8 cellular contexts compared by ENCODE assay signal in the genomic region with DNA sequence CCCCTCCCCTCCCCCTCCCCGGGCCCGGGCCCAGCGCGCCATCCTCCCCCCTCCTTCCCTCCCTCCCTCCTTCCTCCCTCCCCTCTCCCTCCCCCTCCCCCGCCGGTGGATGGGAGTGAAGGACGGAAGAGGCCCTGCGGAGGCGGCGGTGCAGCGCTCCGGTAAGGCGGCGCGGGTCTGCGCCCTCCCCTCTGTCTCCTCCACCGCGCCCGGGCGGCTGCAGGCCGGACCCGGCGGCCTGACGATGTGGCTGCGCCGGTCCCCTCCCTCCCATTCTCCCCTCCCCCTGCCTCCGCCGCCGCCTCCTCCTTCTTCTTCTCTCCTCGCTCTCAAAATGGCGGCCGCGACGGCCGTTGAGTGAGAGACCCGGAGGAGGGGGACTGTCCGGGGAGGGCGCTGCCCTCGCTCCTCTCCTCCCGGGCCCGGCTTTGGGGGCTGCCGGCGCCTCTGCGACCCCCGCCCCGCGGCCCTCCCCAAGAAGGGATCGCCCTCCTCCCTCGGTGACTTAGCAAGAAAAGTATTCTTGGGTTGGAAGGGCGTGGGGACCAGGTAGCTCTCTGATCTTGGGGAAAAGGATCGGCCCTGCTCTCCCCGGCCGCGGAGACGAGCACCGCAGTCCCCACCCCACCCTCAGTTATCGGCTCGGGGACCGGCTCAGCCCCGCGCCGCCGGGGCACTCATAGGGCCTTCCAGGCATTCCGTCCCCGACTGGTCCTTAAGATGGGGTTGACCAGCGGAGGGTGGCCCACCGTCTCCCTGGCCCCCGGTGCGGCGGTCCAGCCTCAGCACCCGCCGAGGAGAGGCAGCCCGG. TPM values are rescaled to one million over a fixed set of nuclear protein-coding genes. Genes with fewer than 3 reads are reported as not detected.
DNase-seq lines count a peak whose midpoint lies in the region; ATAC-seq and TF ChIP-seq lines count a peak whose summit lies in the region.

No MANE protein-coding gene starts in this region.

- POLR2A ChIA-PET in A673 (lab: Charles Lee; ENCODE audit: low non-redundant PET): interaction anchor here (0.7 kb wide), 1 partner anchor 1678 kb away, joined by 7 read pairs; no protein-coding TSS in a partner anchor

- TF ChIP-seq POLR2A in lower leg skin (IDR thresholded peaks at IDR 0.05): no peak

- H3K4me3 ChIP-seq in A673 (ENCODE audit: low read depth, low read length, poor library complexity, severe bottlenecking) (peak overlapping the region; percentile 97), lower leg skin (ENCODE audit: low read depth, poor library complexity, severe bottlenecking) (peak overlapping the region; percentile 83)

- no peak for TF ChIP-seq CTCF in A673 (conservative IDR thresholded peaks at IDR 0.05; ENCODE audit: low read depth, low read length)
- no peak for TF ChIP-seq CTCF in lower leg skin (IDR thresholded peaks at IDR 0.05)

- no peaks in the 10 kb centered on the region for H3K36me3 ChIP-seq in A673 (ENCODE audit: insufficient read depth, low read length, poor library complexity, severe bottlenecking)

- intact Hi-C loops in A673 (cut with micrococcal nuclease; ENCODE audit: unreplicated experiment) (loop anchor here (2.0 to 10.0 kb wide), 3 partner anchors 79 to 197 kb away; partner anchors contain the start of gene METTL16), lower leg skin (cut with DNase I; ENCODE audit: low total_unique reads) (no loop called here)

- ATAC-seq in GM18867 (IDR thresholded peaks at IDR 0.05; ENCODE audit: unreplicated experiment) (peak; percentile 42), HG03103 (IDR thresholded peaks at IDR 0.05; ENCODE audit: low read depth, unreplicated experiment) (peak; percentile 38)

- peak; percentile 89 for DNase-seq in A673 (ENCODE audit: low spot score)
- peak; percentile 29 to 81 for DNase-seq in NCI-H526 (lab: John Stamatoyannopoulos, UW)
- DNase-seq in activated CD4-positive, alpha-beta T cell treated with anti-CD3 and anti-CD28 coated beads, Interleukin-2, amount 50 U/mL, for 48 hours: peak; percentile 82 to 84
- DNase-seq in dermis microvascular lymphatic vessel endothelial cell (ENCODE audit: low read depth in 2 of 2): peak; percentile 34 to 80
- DNase-seq in lower leg skin (ENCODE audit: low spot score in 2 of 2): peak; percentile 79 to 96
- DNase-seq in stimulated activated CD4-positive, alpha-beta T cell treated with anti-CD3 and anti-CD28 coated beads, Interleukin-4, amount 100 ng/mL, for 48 hours (ENCODE audit: low read depth in 2 of 2): peak; percentile 77 to 79

- H3K27ac ChIP-seq in A673 (ENCODE audit: low read depth, low read length, poor library complexity, severe bottlenecking): peak overlapping the region; percentile 95

- CTCF ChIA-PET in A673 (lab: Charles Lee): no interaction called here

- no TSS peak for BruUV-seq in A673 (replicated peaks; lab: Mats Ljungman, UMichigan)

- WGBS in lower leg skin, 2 donors: 0% methylated on average over 52 to 55 of the region's 73 CpGs

- H3K27me3 ChIP-seq in A673 (replicated peaks; ENCODE audit: insufficient read depth, low read depth, low read length, poor library complexity): no peaks in the 10 kb centered on the region

- no peaks in the 10 kb centered on the region for H3K9me3 ChIP-seq in A673 (ENCODE audit: low read depth, low read length, poor library complexity, severe bottlenecking)

- H3K4me1 ChIP-seq in A673 (ENCODE audit: insufficient read depth, low read length, poor library complexity, severe bottlenecking): peaks cover 24% of the 10 kb centered on the region

RNA-seq across cellular contexts. Expression of gene PAFAH1B1, which starts 0.6 kb away (rescaled TPM):
- total RNA-seq in A673 (2021): 210 and 212 TPM in 2 replicates
- total RNA-seq in dermis microvascular lymphatic vessel endothelial cell: 65.0 and 80.4 TPM in 2 replicates
- 100 to 1,000 TPM in 1 of 4 donors, 10 to 100 TPM in 3; 58.7 to 121 (median 94.6) TPM for total RNA-seq in lower leg skin

Comparison
In these comparisons a context has a peak if more than half of its experiments do, and no peak if none do; other contexts are left out.
1. Peak in every context shown above with its lines: DNase-seq, ATAC-seq, H3K4me3 ChIP-seq and H3K27ac ChIP-seq.